24 cellular contexts compared by ENCODE assay signal in genomic region chr13:92135509-92135908, GRCh38.
DNase-seq lines count a peak whose midpoint lies in the region; ATAC-seq, FAIRE-seq and TF ChIP-seq lines count a peak whose summit lies in the region.
"Had no signal": no experiment of that assay in that cellular context is flagged by ENCODE, and none has a peak within 500 bp of the region (broad histone marks: within the 10 kb centered on the region; RNA-seq: fewer than 3 reads in every experiment).

No MANE protein-coding gene starts in this region.

- H3K27me3 ChIP-seq in liver (ENCODE audit: control insufficient read depth in 4 of 4, insufficient read depth in 4 of 4, low read length in 3 of 4) = no peaks in the 10 kb centered on the region
- H3K27me3 ChIP-seq in HepG2 (ENCODE audit: control insufficient read depth in 1 of 2, insufficient read depth in 2 of 2, low read length in 2 of 2) = no peaks in the 10 kb centered on the region
- H3K27me3 ChIP-seq in subcutaneous abdominal adipose tissue (ENCODE audit: control insufficient read depth in 5 of 5, insufficient read depth in 4 of 5, low read length in 5 of 5) = no peaks in the 10 kb centered on the region
- H3K27me3 ChIP-seq in aorta (ENCODE audit: control insufficient read depth in 1 of 2, insufficient read depth in 2 of 2, low read length in 1 of 2) = no peaks in the 10 kb centered on the region
- H3K27me3 ChIP-seq: BE2C; BLaER1 treated with 17β-estradiol and CSF1 and Interleukin-3, amounts not matched to agents 10 nM and 100 nM had no signal

- POLR2A ChIA-PET in HepG2 (lab: Yijun Ruan, JAX) = no interaction called here

- peak in 1 of 2 donors; percentile 23 for TF ChIP-seq RAD21 in liver (IDR thresholded peaks at IDR 0.05)
- TF ChIP-seq RAD21 in HepG2 (CRISPR knock-in tag; IDR thresholded peaks at IDR 0.05) = no peak

- H3K9me3 ChIP-seq in liver (ENCODE audit: control insufficient read depth in 4 of 4, low read length in 3 of 4) = no peaks in the 10 kb centered on the region
- H3K9me3 ChIP-seq in HepG2 (ENCODE audit: low read length) = no peaks in the 10 kb centered on the region
- H3K9me3 ChIP-seq in subcutaneous abdominal adipose tissue (ENCODE audit: control insufficient read depth in 5 of 5, low read length in 5 of 5) = no peaks in the 10 kb centered on the region
- peaks cover 1% of the 10 kb centered on the region for H3K9me3 ChIP-seq in aorta (ENCODE audit: control insufficient read depth, low read length)
- H3K9me3 ChIP-seq: A549; BE2C; BLaER1 treated with 17β-estradiol and CSF1 and Interleukin-3, amounts not matched to agents 10 nM and 100 nM; HAP-1 had no signal

- H3K27ac ChIP-seq in liver (ENCODE audit: low read depth in 1 of 2, low read length in 2 of 2) (peak overlapping the region; percentile 72 to 77), HepG2 (ENCODE audit: extremely low read length, insufficient read depth, low read length) (no peak overlapping the region), subcutaneous abdominal adipose tissue (ENCODE audit: low read depth, low read length) (peak overlapping the region; percentile 71), aorta (ENCODE audit: low read depth in 1 of 2, low read length in 2 of 2) (no peak overlapping the region)
- H3K27ac ChIP-seq: A549; BLaER1 treated with 17β-estradiol and CSF1 and Interleukin-3, amounts not matched to agents 10 nM and 100 nM had no signal

- TF ChIP-seq EP300 in HepG2 (IDR thresholded peaks at IDR 0.05; ENCODE audit: low read depth in 2 of 2, low read length in 2 of 2) (no peak), HepG2 (CRISPR knock-in tag; IDR thresholded peaks at IDR 0.05; ENCODE audit: borderline replicate concordance) (no peak)

- H3K36me3 ChIP-seq in liver (ENCODE audit: control insufficient read depth in 4 of 4, insufficient read depth in 3 of 4, low read depth in 1 of 4, low read length in 3 of 4) = no peaks in the 10 kb centered on the region
- no peaks in the 10 kb centered on the region for H3K36me3 ChIP-seq in HepG2 (replicated peaks in 1 of 2; ENCODE audit: control insufficient read depth in 1 of 2, insufficient read depth in 2 of 2, low read length in 2 of 2)
- no peaks in the 10 kb centered on the region for H3K36me3 ChIP-seq in subcutaneous abdominal adipose tissue (ENCODE audit: control insufficient read depth in 5 of 5, insufficient read depth in 5 of 5, low read length in 5 of 5)
- H3K36me3 ChIP-seq in aorta (ENCODE audit: control insufficient read depth in 1 of 2, insufficient read depth in 2 of 2, low read length in 1 of 2) = no peaks in the 10 kb centered on the region
- H3K36me3 ChIP-seq: BE2C; BLaER1 treated with 17β-estradiol and CSF1 and Interleukin-3, amounts not matched to agents 10 nM and 100 nM; HAP-1 had no signal

- H3K4me2 ChIP-seq in HepG2 (ENCODE audit: low read depth, low read length) = no peak overlapping the region
- H3K4me2 ChIP-seq: A549; BLaER1 treated with 17β-estradiol and CSF1 and Interleukin-3, amounts not matched to agents 10 nM and 100 nM; GM23338 had no signal

- H3K4me3 ChIP-seq in liver (ENCODE audit: low read depth in 1 of 3, low read length in 3 of 3) (peak overlapping the region in 1 of 3 donors; percentile 45), HepG2 (replicated peaks in 1 of 3; ENCODE audit: insufficient read depth in 1 of 3, low read depth in 2 of 3, low read length in 3 of 3) (no peak overlapping the region), subcutaneous abdominal adipose tissue (ENCODE audit: low read depth in 1 of 5, low read length in 5 of 5) (peak overlapping the region in 2 of 5 donors; percentile 13 to 35), aorta (ENCODE audit: low read length in 2 of 2) (no peak overlapping the region)
- H3K4me3 ChIP-seq: A549; BLaER1 treated with 17β-estradiol and CSF1 and Interleukin-3, amounts not matched to agents 10 nM and 100 nM; GM23338; HAP-1 had no signal

- no peak for FAIRE-seq in HepG2 (lab: Jason Lieb, UNC)
- FAIRE-seq: A549, G401.6, GM12892, GM19239 had no signal

- CTCF ChIA-PET in HepG2 (lab: Yijun Ruan, JAX; ENCODE audit: low intra/inter-chr PET ratio, low total read pairs) = no interaction called here

- H3K4me1 ChIP-seq in liver (ENCODE audit: control insufficient read depth in 4 of 4, insufficient read depth in 4 of 4, low read length in 3 of 4) (peaks cover 1 to 36% (median 22%) of the 10 kb centered on the region in 4 donors), HepG2 (ENCODE audit: insufficient read depth, low read length) (no peaks in the 10 kb centered on the region), subcutaneous abdominal adipose tissue (ENCODE audit: control insufficient read depth in 5 of 5, insufficient read depth in 5 of 5, low read length in 5 of 5) (peaks cover 4 to 37% (median 11%) of the 10 kb centered on the region in 5 donors), aorta (ENCODE audit: control insufficient read depth in 1 of 2, insufficient read depth in 2 of 2, low read length in 2 of 2) (no peaks in the 10 kb centered on the region)
- H3K4me1 ChIP-seq: A549, BE2C, HAP-1 had no signal

- ATAC-seq in HepG2 (no peak), left lobe of liver (peak; percentile 85), HG03432 (IDR thresholded peaks at IDR 0.05; ENCODE audit: unreplicated experiment) (no peak), aorta (ENCODE audit: low FRiP score) (no peak), GM21360 (IDR thresholded peaks at IDR 0.05; ENCODE audit: unreplicated experiment) (no peak)
- ATAC-seq: A549, GM23338 had no signal

- H4K20me1 ChIP-seq in HepG2 (ENCODE audit: insufficient read depth, low read length) = no peaks in the 10 kb centered on the region
- H4K20me1 ChIP-seq: BLaER1 treated with 17β-estradiol and CSF1 and Interleukin-3, amounts not matched to agents 10 nM and 100 nM had no signal

- no TSS peak for BruUV-seq in HepG2 (replicated peaks; lab: Mats Ljungman, UMichigan)

- H3K9ac ChIP-seq in liver (ENCODE audit: low read depth in 1 of 2, low read length in 2 of 2) (peak overlapping the region in 1 of 2 donors; percentile 55), HepG2 (ENCODE audit: insufficient read depth, low read depth, low read length) (no peak overlapping the region), subcutaneous abdominal adipose tissue (ENCODE audit: low read length in 5 of 5) (peak overlapping the region in 1 of 5 donors; percentile 60)
- H3K9ac ChIP-seq: BLaER1 treated with 17β-estradiol and CSF1 and Interleukin-3, amounts not matched to agents 10 nM and 100 nM had no signal

- H3K79me2 ChIP-seq in HepG2 (ENCODE audit: insufficient read depth, low read length) = no peaks in the 10 kb centered on the region

- in situ Hi-C loops in HepG2 (cut with HindIII; ENCODE audit: extremely low pct_ligation_motif_present, low pct_unique_long_range_greater_than_20kb) = no loop called here

- TF ChIP-seq CTCF in liver (IDR thresholded peaks at IDR 0.05; ENCODE audit: low read depth, low read length, missing input control) = no peak
- TF ChIP-seq CTCF in HepG2 (CRISPR knock-in tag; IDR thresholded peaks at IDR 0.05) = no peak

- 22% methylated on average over 7 of the region's 7 CpGs for WGBS in liver
- WGBS in HepG2 (ENCODE audit: low lambda C conversion rate) = 2% methylated on average over 7 of the region's 7 CpGs
- 28 to 32% methylated on average over 7 of the region's 7 CpGs for WGBS in aorta, 2 donors

- intact Hi-C loops in HepG2 (cut with micrococcal nuclease; ENCODE audit: unreplicated experiment) (no loop called here), aorta (cut with DNase I) (no loop called here)

- TF ChIP-seq POLR2A in HepG2 (IDR thresholded peaks at IDR 0.05; ENCODE audit: insufficient read depth in 1 of 2, low read depth in 2 of 2, low read length in 2 of 2) = no peak

- H2AFZ ChIP-seq in HepG2 (ENCODE audit: low read length) = no peak overlapping the region
- H2AFZ ChIP-seq: GM23338 had no signal

- DNase-seq in HepG2 (ENCODE audit: low spot score) (no peak), left lobe of liver (ENCODE audit: low spot score) (peak; percentile 49), aorta (no peak)
- DNase-seq: 8988T; ACHN; AML-193; BE2C; Calu3; CD4-positive, alpha-beta T cell; CD8-positive, alpha-beta memory T cell; DMS153; DND-41; HFFc6 had no signal

TF ChIP-seq in liver, 16 proteins besides CTCF, POLR2A, EP300 and RAD21 (continues in another document):
- TF ChIP-seq FOXA1 (IDR thresholded peaks at IDR 0.05) (peak; percentile 53), HNF4A (conservative IDR thresholded peaks at IDR 0.05) (peak; percentile 63 to 76), RXRA (IDR thresholded peaks at IDR 0.05) (peak; percentile 90 to 92), GABPA (IDR thresholded peaks at IDR 0.05 in 1 of 2, conservative IDR thresholded peaks at IDR 0.05 in 1 of 2) (no peak), YY1 (IDR thresholded peaks at IDR 0.05) (no peak)

TF ChIP-seq in HepG2, 621 proteins besides CTCF, POLR2A, EP300 and RAD21 (continues in another document):
- no peak for TF ChIP-seq ZNF512B (CRISPR knock-in tag; IDR thresholded peaks at IDR 0.05; ENCODE audit: borderline replicate concordance)
- no peak for TF ChIP-seq ETV5 (CRISPR knock-in tag; IDR thresholded peaks at IDR 0.05; ENCODE audit: borderline replicate concordance)
- TF ChIP-seq FOXK1 (CRISPR knock-in tag; IDR thresholded peaks at IDR 0.05; ENCODE audit: borderline replicate concordance, low read depth) = no peak
- TF ChIP-seq RNF2 (conservative IDR thresholded peaks at IDR 0.05; ENCODE audit: low read depth) = no peak

Comparison
In these comparisons a context has a peak if more than half of its experiments do, and no peak if none do; other contexts are left out.
1. H3K27ac ChIP-seq: peak in liver (2 of 2) and subcutaneous abdominal adipose tissue (single experiment); none in HepG2 (single experiment) and aorta (0 of 2).